Comparison of ENCODE assay signal across 1 cellular context in the genomic region with DNA sequence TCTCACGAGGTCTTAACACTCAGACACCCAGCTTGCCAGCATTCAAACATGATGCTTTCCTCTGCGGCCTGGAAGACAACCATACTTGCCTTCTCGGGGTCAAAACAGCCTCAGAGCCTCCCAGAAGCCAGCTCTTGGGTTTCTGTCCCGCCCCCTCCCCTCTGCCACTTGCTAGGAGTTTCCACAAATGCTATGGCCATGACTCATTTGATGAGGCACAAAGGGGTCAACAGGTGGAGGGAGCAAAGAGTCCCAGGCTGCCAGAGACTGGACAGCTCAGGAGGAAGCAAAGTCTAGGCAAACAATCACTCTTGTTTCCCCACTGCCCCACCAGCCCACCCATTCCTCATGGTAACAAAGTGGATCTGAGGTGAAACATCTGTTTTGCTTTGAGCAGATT.
TF ChIP-seq lines count a peak whose summit lies in the region.

No MANE protein-coding gene starts in this region.

TF ChIP-seq in A549, 52 proteins besides CTCF, POLR2A, EP300 and RAD21 (continued from another document):
- TF ChIP-seq, protein P1, sequence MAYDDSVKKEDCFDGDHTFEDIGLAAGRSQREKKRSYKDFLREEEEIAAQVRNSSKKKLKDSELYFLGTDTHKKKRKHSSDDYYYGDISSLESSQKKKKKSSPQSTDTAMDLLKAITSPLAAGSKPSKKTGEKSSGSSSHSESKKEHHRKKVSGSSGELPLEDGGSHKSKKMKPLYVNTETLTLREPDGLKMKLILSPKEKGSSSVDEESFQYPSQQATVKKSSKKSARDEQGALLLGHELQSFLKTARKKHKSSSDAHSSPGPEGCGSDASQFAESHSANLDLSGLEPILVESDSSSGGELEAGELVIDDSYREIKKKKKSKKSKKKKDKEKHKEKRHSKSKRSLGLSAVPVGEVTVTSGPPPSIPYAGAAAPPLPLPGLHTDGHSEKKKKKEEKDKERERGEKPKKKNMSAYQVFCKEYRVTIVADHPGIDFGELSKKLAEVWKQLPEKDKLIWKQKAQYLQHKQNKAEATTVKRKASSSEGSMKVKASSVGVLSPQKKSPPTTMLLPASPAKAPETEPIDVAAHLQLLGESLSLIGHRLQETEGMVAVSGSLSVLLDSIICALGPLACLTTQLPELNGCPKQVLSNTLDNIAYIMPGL (CRISPR knock-in tag; IDR thresholded peaks at IDR 0.05; ENCODE audit: borderline replicate concordance) = no peak
- TF ChIP-seq, protein P2, sequence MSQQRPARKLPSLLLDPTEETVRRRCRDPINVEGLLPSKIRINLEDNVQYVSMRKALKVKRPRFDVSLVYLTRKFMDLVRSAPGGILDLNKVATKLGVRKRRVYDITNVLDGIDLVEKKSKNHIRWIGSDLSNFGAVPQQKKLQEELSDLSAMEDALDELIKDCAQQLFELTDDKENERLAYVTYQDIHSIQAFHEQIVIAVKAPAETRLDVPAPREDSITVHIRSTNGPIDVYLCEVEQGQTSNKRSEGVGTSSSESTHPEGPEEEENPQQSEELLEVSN (IDR thresholded peaks at IDR 0.05; ENCODE audit: borderline replicate concordance, low read depth) = no peak
- TF ChIP-seq, protein P3, sequence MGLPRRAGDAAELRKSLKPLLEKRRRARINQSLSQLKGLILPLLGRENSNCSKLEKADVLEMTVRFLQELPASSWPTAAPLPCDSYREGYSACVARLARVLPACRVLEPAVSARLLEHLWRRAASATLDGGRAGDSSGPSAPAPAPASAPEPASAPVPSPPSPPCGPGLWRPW (IDR thresholded peaks at IDR 0.05) = no peak
- TF ChIP-seq RFX5 (IDR thresholded peaks at IDR 0.05) = no peak
- no peak for TF ChIP-seq RNF2 (IDR thresholded peaks at IDR 0.05; ENCODE audit: borderline replicate concordance, low read depth)
- TF ChIP-seq RARB (CRISPR knock-in tag; IDR thresholded peaks at IDR 0.05) = no peak
- no peak for TF ChIP-seq HOXB13 (CRISPR knock-in tag; IDR thresholded peaks at IDR 0.05; ENCODE audit: low read depth)
- no peak for TF ChIP-seq ZNF302 (CRISPR knock-in tag; IDR thresholded peaks at IDR 0.05)
